Comparison of ENCODE assay signal across 8 cellular contexts in genomic region chr11:133951484-133952198, GRCh38. TPM values are rescaled to one million over a fixed set of nuclear protein-coding genes. Genes with fewer than 3 reads are reported as not detected.
DNase-seq lines count a peak whose midpoint lies in the region; ATAC-seq, FAIRE-seq and TF ChIP-seq lines count a peak whose summit lies in the region.

No MANE protein-coding gene starts in this region.

- no peak overlapping the region for H2BK120ac ChIP-seq in H9 (ENCODE audit: low read depth, low read length, poor library complexity, severe bottlenecking)

- H3K9me3 ChIP-seq in H9 (ENCODE audit: control insufficient read depth, low read depth, low read length) (no peaks in the 10 kb centered on the region), PC-3 (ENCODE audit: low read length) (no peaks in the 10 kb centered on the region), heart right ventricle (no peaks in the 10 kb centered on the region), gastrocnemius medialis (no peaks in the 10 kb centered on the region)

- H2AK5ac ChIP-seq in H9 (ENCODE audit: insufficient read length, low read length), result no peak overlapping the region

- H3K9me3 Mint-ChIP-seq in H9, result no peaks in the 10 kb centered on the region

- H3K27me3 Mint-ChIP-seq in H9 (ENCODE audit: low read depth), result peaks cover 26% of the 10 kb centered on the region

- peaks cover 64 to 80% of the 10 kb centered on the region in 2 experiments for H3K4me1 Mint-ChIP-seq in H9

- no CpG with 5 or more reads among the region's 25 CpGs for WGBS in H9 (ENCODE audit: extremely low coverage, insufficient read length, low lambda C conversion rate)
- 12 to 19% methylated on average over 25 of the region's 25 CpGs for WGBS in heart right ventricle, 2 donors

- CTCF ChIA-PET in PC-3 (lab: Charles Lee), result no interaction called here

- no peak overlapping the region for H2AFZ ChIP-seq in H9 (ENCODE audit: low read length)
- no peak overlapping the region for H2AFZ ChIP-seq in PC-3 (ENCODE audit: low read length)

- no peak overlapping the region for H3K23ac ChIP-seq in H9 (ENCODE audit: insufficient read length, low read depth, low read length)

- in situ Hi-C loops in gastrocnemius medialis (cut with MboI; ENCODE audit: low sequenced_read_pairs in 4 of 4), result no loop called here

- no peaks in the 10 kb centered on the region for H3K79me1 ChIP-seq in H9 (ENCODE audit: insufficient read depth, low read depth, low read length, poor library complexity, severe bottlenecking)

- no peak overlapping the region for H4K91ac ChIP-seq in H9 (ENCODE audit: insufficient read length, low read depth, low read length)

- no peak overlapping the region for H3K4me3 ChIP-seq in PC-3 (ENCODE audit: low read length)
- H3K4me3 ChIP-seq in heart right ventricle, result peak overlapping the region; percentile 14 to 60 (median 49)
- peak overlapping the region; percentile 26 to 49 (median 35) for H3K4me3 ChIP-seq in gastrocnemius medialis

- intact Hi-C loops in PC-3 (cut with micrococcal nuclease), result no loop called here
- intact Hi-C loops in heart right ventricle (cut with DNase I), result loop anchor here in 1 of 10 donors (5.0 kb wide), 1 partner anchor 86 kb away; no protein-coding TSS in a partner anchor
- intact Hi-C loops in gastrocnemius medialis (cut with DNase I; ENCODE audit: low total_unique reads), result loop anchor here (10.0 kb wide), 2 partner anchors 173 to 273 kb away; partner anchors contain the start of genes NCAPD3 and VPS26B

- H3K36me3 ChIP-seq in PC-3 (ENCODE audit: low read depth, low read length), result no peaks in the 10 kb centered on the region
- H3K36me3 ChIP-seq in heart right ventricle, result no peaks in the 10 kb centered on the region
- H3K36me3 ChIP-seq in gastrocnemius medialis, result no peaks in the 10 kb centered on the region

- peaks cover 19% of the 10 kb centered on the region; the same call in 1 of the 2 replicates for H3K4me1 ChIP-seq in H9 (ENCODE audit: insufficient read depth, low read length)
- no peaks in the 10 kb centered on the region; the same call in 1 of the 2 replicates for H3K4me1 ChIP-seq in PC-3 (ENCODE audit: insufficient read depth, low read length)
- H3K4me1 ChIP-seq in heart right ventricle, result peaks cover 13 to 96% (median 73%) of the 10 kb centered on the region in 9 donors
- peaks cover 41 to 55% of the 10 kb centered on the region in 2 donors for H3K4me1 ChIP-seq in gastrocnemius medialis

- H3K27ac ChIP-seq in H9 (ENCODE audit: insufficient read length, low read depth, low read length), result no peak overlapping the region
- H3K27ac ChIP-seq in PC-3 (ENCODE audit: low read length), result no peak overlapping the region
- peak overlapping the region; percentile 81 to 96 (median 90) for H3K27ac ChIP-seq in heart right ventricle
- peak overlapping the region; percentile 48 to 84 (median 70) for H3K27ac ChIP-seq in gastrocnemius medialis

- peak overlapping the region in 1 of 3 experiments; percentile 72; a peak in 4 of 7 replicates for H3K27ac Mint-ChIP-seq in H9

- H3K4me3 Mint-ChIP-seq in H9, result peak overlapping the region; percentile 39 to 72; a peak in 4 of 5 replicates

- H4K5ac ChIP-seq in H9 (ENCODE audit: insufficient read length, low read depth, low read length), result no peak overlapping the region

- no peak overlapping the region for H2BK5ac ChIP-seq in H9 (ENCODE audit: insufficient read length, low read length)

- peaks cover 2% of the 10 kb centered on the region; the same call in 1 of the 2 replicates for H3K79me2 ChIP-seq in H9 (ENCODE audit: insufficient read depth, low read length)
- H3K79me2 ChIP-seq in PC-3 (ENCODE audit: low read length), result no peaks in the 10 kb centered on the region

- H4K20me1 ChIP-seq in H9 (ENCODE audit: control insufficient read depth, insufficient read depth, insufficient read length) (peaks cover 7% of the 10 kb centered on the region), PC-3 (ENCODE audit: low read length) (no peaks in the 10 kb centered on the region)

- ATAC-seq in PC-3 (no peak), heart right ventricle (peak in 6 of 8 donors; percentile 3 to 28 (median 22)), gastrocnemius medialis (peak; percentile 28 to 68), HG02588 (IDR thresholded peaks at IDR 0.05; ENCODE audit: unreplicated experiment) (no peak), GM18909 (IDR thresholded peaks at IDR 0.05; ENCODE audit: poor library complexity, unreplicated experiment) (no peak)

- H3F3A ChIP-seq in PC-3 (ENCODE audit: low read length, unreplicated experiment), result no peaks in the 10 kb centered on the region

- H3K4me2 ChIP-seq in H9 (ENCODE audit: insufficient read depth, insufficient read length, low read length) (peak overlapping the region; percentile 47), PC-3 (ENCODE audit: low read length) (peak overlapping the region; percentile 24; the same call in 1 of the 2 replicates)

- H3K23me2 ChIP-seq in H9 (ENCODE audit: insufficient read length, low read depth, low read length, poor library complexity, severe bottlenecking), result peaks cover 7% of the 10 kb centered on the region

- H3T11ph ChIP-seq in H9 (ENCODE audit: low read length), result no peak overlapping the region

- no peaks in the 10 kb centered on the region; a peak in 1 of 7 replicates for H3K36me3 Mint-ChIP-seq in H9 (ENCODE audit: insufficient read depth in 1 of 3, low read depth in 3 of 3)

- 0 out of 2 replicates have a peak overlapping the region, but pooled peaks have one; percentile 11 for H3K14ac ChIP-seq in H9 (ENCODE audit: insufficient read depth, low read length)

- TF ChIP-seq POLR2A in gastrocnemius medialis (IDR thresholded peaks at IDR 0.05), result peak in 1 of 2 donors; percentile 61

- no TSS peak for BruUV-seq in PC-3 (replicated peaks; lab: Mats Ljungman, UMichigan)

- no peak overlapping the region for H3K56ac ChIP-seq in H9 (ENCODE audit: insufficient read length, low read depth, low read length)

- H4K8ac ChIP-seq in H9 (replicated peaks; ENCODE audit: insufficient read length, low read depth, low read length), result no peak overlapping the region

- no peak overlapping the region for H3K9ac ChIP-seq in H9 (ENCODE audit: extremely low read depth, insufficient read length, low read length)
- H3K9ac ChIP-seq in PC-3 (ENCODE audit: low read length), result no peak overlapping the region

- H3K18ac ChIP-seq in H9 (ENCODE audit: insufficient read length, low read depth, low read length), result no peak overlapping the region

- H2BK12ac ChIP-seq in H9 (ENCODE audit: insufficient read length, low read depth, low read length), result no peak overlapping the region

- no peak overlapping the region for H3K4ac ChIP-seq in H9 (ENCODE audit: low read depth, low read length)

- no peak overlapping the region for H2BK15ac ChIP-seq in H9 (ENCODE audit: low read depth, low read length)

- TF ChIP-seq CTCF in H9 (conservative IDR thresholded peaks at IDR 0.05) (no peak), PC-3 (conservative IDR thresholded peaks at IDR 0.05; ENCODE audit: low read depth, low read length) (no peak), heart right ventricle (IDR thresholded peaks at IDR 0.05) (no peak), gastrocnemius medialis (IDR thresholded peaks at IDR 0.05 in 4 of 5, conservative IDR thresholded peaks at IDR 0.05 in 1 of 5) (no peak)

- DNase-seq in H9 (peak; percentile 81), PC-3 (peak; percentile 25), heart right ventricle (no peak), gastrocnemius medialis (no peak), RCC 7860 (ENCODE audit: low spot score) (no peak), T-helper 9 cell (no peak)

- H3K27me3 ChIP-seq in H9 (ENCODE audit: insufficient read depth, low read length), result peaks cover 1% of the 10 kb centered on the region; the same call in 1 of the 2 replicates
- H3K27me3 ChIP-seq in PC-3 (ENCODE audit: low read length), result peaks cover 22% of the 10 kb centered on the region
- H3K27me3 ChIP-seq in heart right ventricle, result peaks cover 0 to 47% (median 9%) of the 10 kb centered on the region in 7 donors
- H3K27me3 ChIP-seq in gastrocnemius medialis, result peaks cover 11 to 17% (median 11%) of the 10 kb centered on the region in 3 donors

- no peak overlapping the region for H2BK20ac ChIP-seq in H9 (ENCODE audit: low read depth, low read length, poor library complexity, severe bottlenecking)

- no peak for FAIRE-seq in RCC 7860 (lab: Jason Lieb, UNC)

- no peaks in the 10 kb centered on the region for H3K9me2 ChIP-seq in PC-3 (replicated peaks; ENCODE audit: low read length)

- POLR2A ChIA-PET in PC-3 (lab: Charles Lee; ENCODE audit: unreplicated experiment), result no interaction called here

RNA-seq across cellular contexts. Expression of gene IGSF9B, which starts 5.1 kb away (rescaled TPM):
- total RNA-seq in H9 (2021), result 25.7 and 26.3 TPM in 2 replicates
- 0.58 and 1.3 TPM in 2 replicates for total RNA-seq in PC-3 (2014; rRNA removed)
- total RNA-seq in heart right ventricle, result 10 to 100 TPM; 31.0 to 72.3 (median 50.1) TPM
- 10 to 100 TPM in 1 of 2 donors, 1 to 10 TPM in 1; 6.7 to 37.2 TPM for polyA plus RNA-seq in heart right ventricle
- 1 to 10 TPM in 2 of 4 donors, under 1 TPM in 2; 0.07 to 2.5 (median 1.4) TPM for total RNA-seq in gastrocnemius medialis

Comparison
In these comparisons a context has a peak if more than half of its experiments do, and no peak if none do; other contexts are left out.
1. DNase-seq: peak in H9 (single experiment) and PC-3 (single experiment); none in heart right ventricle (0 of 2), gastrocnemius medialis (0 of 2), RCC 7860 (single experiment) and T-helper 9 cell (single experiment).
2. H3K27ac ChIP-seq: peak in heart right ventricle (10 of 10) and gastrocnemius medialis (4 of 4); none in H9 (single experiment) and PC-3 (single experiment).
3. ATAC-seq: peak in heart right ventricle (6 of 8) and gastrocnemius medialis (2 of 2); none in PC-3 (single experiment), HG02588 (single experiment) and GM18909 (single experiment).